Comparison of ENCODE assay signal across 1 cellular context in genomic region chr11:65711785-65712632, GRCh38.
TF ChIP-seq lines count a peak whose summit lies in the region.

KAT5 (plus strand) TSS chr11:65712252; CDS start chr11:65712268, 16 bp downstream.

TF ChIP-seq in K562, 482 proteins besides CTCF, POLR2A, EP300 and RAD21 (continued from another document and continues in another):
- TF ChIP-seq ZBTB2 (IDR thresholded peaks at IDR 0.05) (peak; percentile 73; the same call in 1 of the 2 replicates), FOXP4 (CRISPR knock-in tag; IDR thresholded peaks at IDR 0.05; ENCODE audit: borderline replicate concordance) (peak; percentile 91), ZZZ3 (IDR thresholded peaks at IDR 0.05) (peak; percentile 81; the same call in 1 of the 2 replicates), TCF7 (IDR thresholded peaks at IDR 0.05; ENCODE audit: borderline replicate concordance) (0 out of 2 replicates have a peak, but pooled peaks have one; percentile 36), NONO (IDR thresholded peaks at IDR 0.05; ENCODE audit: low read depth in 2 of 2, low read length in 1 of 2) (peak in 1 of 2 experiments; percentile 44; a peak in 1 of 4 replicates), CBX1 (IDR thresholded peaks at IDR 0.05; ENCODE audit: low read depth) (peak; percentile 75; the same call in 1 of the 2 replicates), ZBTB11 (CRISPR knock-in tag; IDR thresholded peaks at IDR 0.05) (peak in 2 of 3 experiments; percentile 71 to 92; a peak in 4 of 6 replicates), ZNF561 (CRISPR knock-in tag; conservative IDR thresholded peaks at IDR 0.05) (no peak), MYBL2 (IDR thresholded peaks at IDR 0.05; ENCODE audit: low read depth) (peak; percentile 65), MYBL2 (CRISPR knock-in tag; IDR thresholded peaks at IDR 0.05; ENCODE audit: borderline replicate concordance) (no peak), RFX5 (IDR thresholded peaks at IDR 0.05; ENCODE audit: low read depth, low read length) (no peak), U2AF1 (optimal IDR thresholded peaks at IDR 0.05; ENCODE audit: low read depth, low read length) (no peak), PTBP1 (IDR thresholded peaks at IDR 0.05; ENCODE audit: low read depth, low read length) (no peak), POLR2AphosphoS2 (IDR thresholded peaks at IDR 0.05; ENCODE audit: low read length) (peak; percentile 88; the same call in 1 of the 2 replicates), RERE (CRISPR knock-in tag; IDR thresholded peaks at IDR 0.05; ENCODE audit: borderline replicate concordance) (no peak), JUND (IDR thresholded peaks at IDR 0.05; ENCODE audit: borderline replicate concordance, low read depth, low read length) (peak; percentile 35; the same call in 1 of the 2 replicates), JUND (tag; IDR thresholded peaks at IDR 0.05; ENCODE audit: borderline replicate concordance, low read depth, low read length) (peak; percentile 63; the same call in 2 of the 3 replicates), TRIM28 (IDR thresholded peaks at IDR 0.05) (no peak; the same call in 1 of the 2 replicates), KLF16 (IDR thresholded peaks at IDR 0.05) (peak; percentile 81), NRF1 (conservative IDR thresholded peaks at IDR 0.05 in 1 of 2, IDR thresholded peaks at IDR 0.05 in 1 of 2) (peak in 1 of 2 experiments; percentile 47; a peak in 2 of 4 replicates), RBM15 (IDR thresholded peaks at IDR 0.05; ENCODE audit: insufficient read depth, low read length) (no peak), PHB (CRISPR knock-in tag; IDR thresholded peaks at IDR 0.05) (no peak), ZC3H4 (CRISPR knock-in tag; IDR thresholded peaks at IDR 0.05; ENCODE audit: borderline replicate concordance) (no peak), ZNF408 (CRISPR knock-in tag; IDR thresholded peaks at IDR 0.05; ENCODE audit: low read depth) (peak; percentile 13; the same call in 1 of the 2 replicates), DLX4 (CRISPR knock-in tag; IDR thresholded peaks at IDR 0.05) (no peak), DNMT1 (IDR thresholded peaks at IDR 0.05) (no peak), FOXO4 (CRISPR knock-in tag; IDR thresholded peaks at IDR 0.05) (0 out of 2 replicates have a peak, but pooled peaks have one; percentile 31), MIER1 (IDR thresholded peaks at IDR 0.05; ENCODE audit: low read depth) (no peak), ZBTB40 (IDR thresholded peaks at IDR 0.05) (peak; percentile 99), ZBTB40 (CRISPR knock-in tag; IDR thresholded peaks at IDR 0.05) (no peak), GABPA (tag; conservative IDR thresholded peaks at IDR 0.05; ENCODE audit: low read depth) (peak; percentile 100), ZNF134 (CRISPR knock-in tag; conservative IDR thresholded peaks at IDR 0.05) (0 out of 2 replicates have a peak, but pooled peaks have one; percentile 18), CXXC5 (CRISPR knock-in tag; IDR thresholded peaks at IDR 0.05) (peak; percentile 98)
